1 cellular context compared by ENCODE assay signal in genomic region chr5:55597014-55597981, GRCh38.
TF ChIP-seq lines count a peak whose summit lies in the region.

No MANE protein-coding gene starts in this region.

TF ChIP-seq in HEK293, 187 proteins besides CTCF, POLR2A, EP300 and RAD21 (continued from another document):
- TF ChIP-seq PRDM2 (tag by site-specific recombination; IDR thresholded peaks at IDR 0.05; ENCODE audit: borderline replicate concordance) (no peak), SCRT1 (tag by site-specific recombination; IDR thresholded peaks at IDR 0.05; ENCODE audit: borderline replicate concordance) (0 out of 2 replicates have a peak, but pooled peaks have one; percentile 21)
